In genomic region chr7:27901028-27901760, GRCh38 we compare ENCODE assay signal across 8 cellular contexts.
DNase-seq lines count a peak whose midpoint lies in the region; ATAC-seq and TF ChIP-seq lines count a peak whose summit lies in the region.

No MANE protein-coding gene starts in this region.

- H3K9me3 ChIP-seq in esophagus squamous epithelium: no peaks in the 10 kb centered on the region

- H3K27ac ChIP-seq in esophagus squamous epithelium: peak overlapping the region; percentile 16 to 45 (median 36)

- no peaks in the 10 kb centered on the region for H3K27me3 ChIP-seq in esophagus squamous epithelium

- 35 to 42% methylated on average over 5 of the region's 5 CpGs for WGBS in esophagus squamous epithelium, 2 donors

- in situ Hi-C loops in ACHN (cut with HindIII; ENCODE audit: low pct_ligation_motif_present, low pct_unique_long_range_greater_than_20kb, low sequenced_read_pairs): no loop called here

- peaks cover 0 to 14% (median 0%) of the 10 kb centered on the region in 3 donors for H3K4me1 ChIP-seq in esophagus squamous epithelium

- TF ChIP-seq POLR2A in Raji (IDR thresholded peaks at IDR 0.05; ENCODE audit: insufficient read depth, low read depth, low read length) (0 out of 2 replicates have a peak, but pooled peaks have one; percentile 12), esophagus squamous epithelium (IDR thresholded peaks at IDR 0.05) (no peak)

- no peaks in the 10 kb centered on the region for H3K36me3 ChIP-seq in esophagus squamous epithelium

- TF ChIP-seq CTCF in esophagus squamous epithelium (IDR thresholded peaks at IDR 0.05): no peak

- intact Hi-C loops in esophagus squamous epithelium (cut with DNase I): no loop called here

- DNase-seq in ACHN: peak; percentile 71
- no peak for DNase-seq in esophagus squamous epithelium (lab: John Stamatoyannopoulos, UW)
- peak; percentile 9 for DNase-seq in stimulated activated CD4-positive, alpha-beta T cell treated with anti-CD3 and anti-CD28 coated beads, Interleukin-2, amount 100 ng/mL, for 4 hours (ENCODE audit: low read depth)
- no peak for DNase-seq in NCI-H1930 (lab: John Stamatoyannopoulos, UW)
- DNase-seq in GOT3 (lab: John Stamatoyannopoulos, UW): no peak

- peak; percentile 86 for ATAC-seq in GM18517 (IDR thresholded peaks at IDR 0.05; ENCODE audit: unreplicated experiment)
- ATAC-seq in HG03039 (IDR thresholded peaks at IDR 0.05; ENCODE audit: unreplicated experiment): peak; percentile 87

- peak overlapping the region in 2 of 4 donors; percentile 14 to 42 for H3K4me3 ChIP-seq in esophagus squamous epithelium

Comparison
In these comparisons a context has a peak if more than half of its experiments do, and no peak if none do; other contexts are left out.
1. DNase-seq: peak in ACHN (single experiment) and stimulated activated CD4-positive, alpha-beta T cell treated with anti-CD3 and anti-CD28 coated beads, Interleukin-2, amount 100 ng/mL, for 4 hours (single experiment); none in esophagus squamous epithelium (single experiment), NCI-H1930 (0 of 2) and GOT3 (single experiment).